Comparison of ENCODE assay signal across 7 cellular contexts in genomic region chr7:65475734-65476319, GRCh38.
A peak's percentile ranks its signal among the peaks of the same experiment; 100 is the strongest.
DNase-seq lines count a peak whose midpoint lies in the region; ATAC-seq lines count a peak whose summit lies in the region.

No MANE protein-coding gene starts in this region.

- DNase-seq in RPMI7951 (ENCODE audit: low read depth) (peak; percentile 37), naive B cell (peak; percentile 77), GF-D8 (lab: John Stamatoyannopoulos, UW) (no peak), DMS153 (lab: John Stamatoyannopoulos, UW) (no peak), NCI-H510A treated with DMSO at 0.1 percent for 48 hours (lab: John Stamatoyannopoulos, UW) (no peak)

- ATAC-seq in GM19023 (IDR thresholded peaks at IDR 0.05; ENCODE audit: unreplicated experiment) (peak; percentile 94), HG02840 (IDR thresholded peaks at IDR 0.05; ENCODE audit: low FRiP score, unreplicated experiment) (peak; percentile 64), naive B cell (ENCODE audit: low read depth in 2 of 2) (peak; percentile 86 to 91)

- peaks cover 57 to 78% (median 75%) of the 10 kb centered on the region in 3 donors for H3K4me1 Mint-ChIP-seq in naive B cell

- H3K36me3 Mint-ChIP-seq in naive B cell: peaks cover 28 to 68% of the 10 kb centered on the region in 2 donors

- no peaks in the 10 kb centered on the region for H3K27me3 Mint-ChIP-seq in naive B cell

- peak overlapping the region; percentile 94 to 99 (median 98) for H3K27ac Mint-ChIP-seq in naive B cell

- peaks cover 32 to 84% (median 71%) of the 10 kb centered on the region in 7 donors for H3K9me3 Mint-ChIP-seq in naive B cell

- H3K4me3 Mint-ChIP-seq in naive B cell: peak overlapping the region; percentile 16 to 93 (median 79)

Comparison
In these comparisons a context has a peak if more than half of its experiments do, and no peak if none do; other contexts are left out.
1. DNase-seq: peak in RPMI7951 (single experiment) and naive B cell (single experiment); none in GF-D8 (single experiment), DMS153 (single experiment) and NCI-H510A treated with DMSO at 0.1 percent for 48 hours (single experiment).
2. Peak in every context shown above with its lines, with median percentiles within 50 percentile points of each other: ATAC-seq.